Comparison of ENCODE assay signal across 8 cellular contexts in genomic region chr20:63708301-63709148, GRCh38. TPM values are rescaled to one million over a fixed set of nuclear protein-coding genes. Genes with fewer than 3 reads are reported as not detected.
DNase-seq lines count a peak whose midpoint lies in the region; ATAC-seq and TF ChIP-seq lines count a peak whose summit lies in the region.

No MANE protein-coding gene starts in this region.

- H3K9ac ChIP-seq in muscle layer of colon (ENCODE audit: low read length), result no peak overlapping the region

- H3K27ac ChIP-seq in GM23338 (ENCODE audit: low read depth), result no peak overlapping the region
- H3K27ac ChIP-seq in Panc1 (ENCODE audit: low read length), result peak overlapping the region; percentile 76
- H3K27ac ChIP-seq in muscle layer of colon (ENCODE audit: low read depth, low read length), result peak overlapping the region; percentile 41

- H2AFZ ChIP-seq in GM23338, result no peak overlapping the region

- H3K27ac Mint-ChIP-seq in Calu3 (ENCODE audit: unreplicated experiment) (peak overlapping the region; percentile 53), GM23338 (no peak overlapping the region), endothelial cell (ENCODE audit: unreplicated experiment) (no peak overlapping the region)

- TF ChIP-seq CTCF in Calu3 (IDR thresholded peaks at IDR 0.05; ENCODE audit: unreplicated experiment) (no peak), GM23338 (conservative IDR thresholded peaks at IDR 0.05; ENCODE audit: low read depth in 2 of 2) (no peak), Panc1 (IDR thresholded peaks at IDR 0.05) (no peak), endothelial cell (IDR thresholded peaks at IDR 0.05; ENCODE audit: unreplicated experiment) (no peak)

- H3K4me3 Mint-ChIP-seq in Calu3 (ENCODE audit: low read depth, unreplicated experiment) (peak overlapping the region; percentile 97), GM23338 (peak overlapping the region; percentile 87), endothelial cell (ENCODE audit: unreplicated experiment) (peak overlapping the region; percentile 85)

- CTCF ChIA-PET in Calu3 (lab: Charles Lee), result interaction anchor here (0.6 to 3.1 kb wide), 14 partner anchors 10 to 412 kb away, joined by 3 to 18 read pairs (median 6); partner anchors contain the start of genes PRPF6, PTK6 and RTEL1
- CTCF ChIA-PET in Panc1 (lab: Charles Lee), result interaction anchor here (0.7 kb wide), 1 partner anchor 157 kb away, joined by 5 read pairs; the partner anchor contains the start of gene TPD52L2

- H3K4me1 ChIP-seq in GM23338 (ENCODE audit: insufficient read depth), result no peaks in the 10 kb centered on the region; the same call in 1 of the 2 replicates
- H3K4me1 ChIP-seq in Panc1 (ENCODE audit: control insufficient read depth, insufficient read depth, low read length), result peaks cover 16% of the 10 kb centered on the region
- H3K4me1 ChIP-seq in muscle layer of colon (ENCODE audit: insufficient read depth, low read length), result peaks cover 26% of the 10 kb centered on the region

- BruUV-seq in Calu3 (replicated peaks; lab: Mats Ljungman, UMichigan) (no TSS peak), Panc1 (replicated peaks; lab: Mats Ljungman, UMichigan) (TSS peak; percentile 72)

- ATAC-seq in GM23338, result peak; percentile 6
- peak; percentile 31 for ATAC-seq in Panc1

- intact Hi-C loops in Calu3 (cut with micrococcal nuclease; ENCODE audit: unreplicated experiment), result no loop called here
- intact Hi-C loops in Panc1 (cut with micrococcal nuclease; ENCODE audit: unreplicated experiment), result no loop called here

- DNase-seq in Calu3, result peak; percentile 44
- DNase-seq in GM23338 (ENCODE audit: low spot score), result peak; percentile 52
- no peak for DNase-seq in Panc1 (ENCODE audit: low read depth, low spot score)
- peak; percentile 26 for DNase-seq in endothelial cell (ENCODE audit: low spot score)
- no peak for DNase-seq in NK-92 treated with Interleukin-12 subunit alpha and Interleukin-12 subunit beta, amount 100 ng/mL, for 24 hours (lab: John Stamatoyannopoulos, UW)
- DNase-seq in HPDE6-E6E7 (ENCODE audit: extremely low spot score), result no peak
- no peak for DNase-seq in OCI-M2 (lab: John Stamatoyannopoulos, UW; ENCODE audit: unreplicated experiment)

- peaks cover 11% of the 10 kb centered on the region; the same call in 1 of the 2 replicates for H3F3A ChIP-seq in GM23338 (replicated peaks; ENCODE audit: low read depth)

- H3K36me3 ChIP-seq in GM23338 (ENCODE audit: insufficient read depth) (peaks cover 4% of the 10 kb centered on the region; the same call in 1 of the 2 replicates), Panc1 (ENCODE audit: control insufficient read depth, insufficient read depth, low read length) (peaks cover 14% of the 10 kb centered on the region; the same call in 1 of the 2 replicates), muscle layer of colon (ENCODE audit: insufficient read depth, low read length) (peaks cover 41% of the 10 kb centered on the region)

- POLR2A ChIA-PET in Panc1 (lab: Charles Lee), result interaction anchor here (0.6 kb wide), 1 partner anchor 188 kb away, joined by 3 read pairs; no protein-coding TSS in a partner anchor

- H3K27me3 ChIP-seq in GM23338 (ENCODE audit: insufficient read depth) (no peaks in the 10 kb centered on the region), Panc1 (ENCODE audit: control insufficient read depth, insufficient read depth, low read length) (no peaks in the 10 kb centered on the region), muscle layer of colon (ENCODE audit: control insufficient read depth in 1 of 2, insufficient read depth in 2 of 2, low read length in 2 of 2) (no peaks in the 10 kb centered on the region)

- H3K4me1 Mint-ChIP-seq in Calu3 (ENCODE audit: low read depth, unreplicated experiment), result peaks cover 42% of the 10 kb centered on the region
- H3K4me1 Mint-ChIP-seq in GM23338, result peaks cover 10% of the 10 kb centered on the region
- peaks cover 15% of the 10 kb centered on the region for H3K4me1 Mint-ChIP-seq in endothelial cell (ENCODE audit: unreplicated experiment)

- H3K9me3 ChIP-seq in Panc1 (ENCODE audit: control insufficient read depth, insufficient read depth, low read depth, low read length), result no peaks in the 10 kb centered on the region
- no peaks in the 10 kb centered on the region for H3K9me3 ChIP-seq in muscle layer of colon (ENCODE audit: low read length)

- peaks cover 14% of the 10 kb centered on the region for H4K20me1 ChIP-seq in GM23338 (replicated peaks; ENCODE audit: insufficient read depth)

- H3K4me3 ChIP-seq in GM23338 (peak overlapping the region; percentile 85), Panc1 (ENCODE audit: low read depth in 2 of 2, low read length in 2 of 2) (peak overlapping the region; percentile 76 to 90), muscle layer of colon (ENCODE audit: low read depth in 1 of 2, low read length in 2 of 2) (peak overlapping the region; percentile 63 to 78)

- in situ Hi-C loops in Panc1 (cut with HindIII; ENCODE audit: low pct_unique_long_range_greater_than_20kb, low sequenced_read_pairs), result no loop called here

- H3K9me2 ChIP-seq in GM23338 (ENCODE audit: insufficient read depth), result no peaks in the 10 kb centered on the region

- H3K79me2 ChIP-seq in GM23338 (replicated peaks; ENCODE audit: insufficient read depth), result peaks cover 58% of the 10 kb centered on the region

- peak overlapping the region; percentile 93 for H3K4me2 ChIP-seq in GM23338

- H3K27me3 Mint-ChIP-seq in Calu3 (ENCODE audit: unreplicated experiment) (no peaks in the 10 kb centered on the region), GM23338 (ENCODE audit: insufficient read depth, low read depth, poor library complexity) (peaks cover 12% of the 10 kb centered on the region), endothelial cell (ENCODE audit: unreplicated experiment) (peaks cover 10% of the 10 kb centered on the region)

- H3K9me3 Mint-ChIP-seq in Calu3 (ENCODE audit: low read depth, unreplicated experiment), result peaks cover 7% of the 10 kb centered on the region
- no peaks in the 10 kb centered on the region for H3K9me3 Mint-ChIP-seq in GM23338
- no peaks in the 10 kb centered on the region for H3K9me3 Mint-ChIP-seq in endothelial cell (ENCODE audit: unreplicated experiment)

- H3K36me3 Mint-ChIP-seq in Calu3 (ENCODE audit: insufficient read depth, unreplicated experiment), result peaks cover 91% of the 10 kb centered on the region
- peaks cover 51% of the 10 kb centered on the region for H3K36me3 Mint-ChIP-seq in GM23338 (ENCODE audit: low read depth)
- H3K36me3 Mint-ChIP-seq in endothelial cell (ENCODE audit: low read depth, unreplicated experiment), result peaks cover 41% of the 10 kb centered on the region

TF ChIP-seq in GM23338, 12 proteins besides CTCF, POLR2A, EP300 and RAD21 (continues in another document):
- TF ChIP-seq STAT1 (IDR thresholded peaks at IDR 0.05; ENCODE audit: unreplicated experiment), result no peak
- no peak for TF ChIP-seq CREB1 (CRISPR knock-in tag; IDR thresholded peaks at IDR 0.05; ENCODE audit: low read depth)
- TF ChIP-seq POLR2AphosphoS5 (IDR thresholded peaks at IDR 0.05; ENCODE audit: low read depth), result no peak
- no peak for TF ChIP-seq NANOG (IDR thresholded peaks at IDR 0.05; ENCODE audit: borderline replicate concordance)

RNA-seq across cellular contexts. Expression of gene ZGPAT, which starts 0.7 kb away (rescaled TPM):
- total RNA-seq in Calu3 (2022) (47.0 and 48.4 TPM in 2 replicates), Panc1 (2021; ENCODE audit: unreplicated experiment) (35.8 TPM), endothelial cell (ENCODE audit: unreplicated experiment) (34.9 TPM)
- total RNA-seq in GM23338 (2014; rRNA removed; shearing (Covaris generic)), result 25.5 and 39.2 TPM in 2 replicates
- 21.5 and 25.0 TPM in 2 replicates for polyA plus RNA-seq in GM23338 (2016; fragmentation: Nextera tagmentation; extraction: Ambion mirVana)
- polyA plus RNA-seq in Panc1 (2012; ENCODE audit: insufficient read length), result 41.9 TPM

RNA-seq across cellular contexts. Expression of gene ARFRP1, which starts 0.7 kb away (rescaled TPM):
- 74.0 and 85.1 TPM in 2 replicates for total RNA-seq in Calu3 (2022)
- total RNA-seq in GM23338 (2014; rRNA removed; shearing (Covaris generic)), result 19.0 and 24.6 TPM in 2 replicates
- polyA plus RNA-seq in GM23338 (2016; fragmentation: Nextera tagmentation; extraction: Ambion mirVana), result 16.7 and 18.6 TPM in 2 replicates
- 57.9 TPM for total RNA-seq in Panc1 (2021; ENCODE audit: unreplicated experiment)
- 68.1 TPM for polyA plus RNA-seq in Panc1 (2012; ENCODE audit: insufficient read length)
- 33.4 TPM for total RNA-seq in endothelial cell (ENCODE audit: unreplicated experiment)

RNA-seq across cellular contexts. Expression of gene TNFRSF6B, which starts 12.1 kb away (rescaled TPM):
- total RNA-seq in Calu3 (2022) (not detected in 2 replicates), Panc1 (2021; ENCODE audit: unreplicated experiment) (not detected), endothelial cell (ENCODE audit: unreplicated experiment) (not detected)
- total RNA-seq in GM23338 (2014; rRNA removed; shearing (Covaris generic)), result 0.28 and 3.8 TPM in 2 replicates
- not detected in 2 replicates for polyA plus RNA-seq in GM23338 (2016; fragmentation: Nextera tagmentation; extraction: Ambion mirVana)
- 1.4 TPM for polyA plus RNA-seq in Panc1 (2012; ENCODE audit: insufficient read length)

RNA-seq across cellular contexts. Expression of gene LIME1, which starts 27.9 kb away (rescaled TPM):
- total RNA-seq in Calu3 (2022), result 25.8 and 27.1 TPM in 2 replicates
- total RNA-seq in GM23338 (2014; rRNA removed; shearing (Covaris generic)), result 3.6 and 12.2 TPM in 2 replicates
- polyA plus RNA-seq in GM23338 (2016; fragmentation: Nextera tagmentation; extraction: Ambion mirVana), result 4.7 and 7.4 TPM in 2 replicates
- total RNA-seq in Panc1 (2021; ENCODE audit: unreplicated experiment), result 15.2 TPM
- polyA plus RNA-seq in Panc1 (2012; ENCODE audit: insufficient read length), result 8.0 TPM
- total RNA-seq in endothelial cell (ENCODE audit: unreplicated experiment), result 8.1 TPM

RNA-seq across cellular contexts. Expression of gene SLC2A4RG, which starts 31.1 kb away (rescaled TPM):
- total RNA-seq in Calu3 (2022) (163 and 169 TPM in 2 replicates), Panc1 (2021; ENCODE audit: unreplicated experiment) (166 TPM), endothelial cell (ENCODE audit: unreplicated experiment) (69.6 TPM)
- total RNA-seq in GM23338 (2014; rRNA removed; shearing (Covaris generic)), result 33.8 and 42.0 TPM in 2 replicates
- 22.8 and 25.3 TPM in 2 replicates for polyA plus RNA-seq in GM23338 (2016; fragmentation: Nextera tagmentation; extraction: Ambion mirVana)
- polyA plus RNA-seq in Panc1 (2012; ENCODE audit: insufficient read length), result 299 TPM

Comparison
In these comparisons a context has a peak if more than half of its experiments do, and no peak if none do; other contexts are left out.
1. DNase-seq: peak in Calu3 (single experiment), GM23338 (single experiment) and endothelial cell (single experiment); none in Panc1 (single experiment), NK-92 treated with Interleukin-12 subunit alpha and Interleukin-12 subunit beta, amount 100 ng/mL, for 24 hours (single experiment), HPDE6-E6E7 (single experiment) and OCI-M2 (single experiment).
2. Peak in every context shown above with its lines, with median percentiles within 50 percentile points of each other: H3K4me3 Mint-ChIP-seq and H3K4me3 ChIP-seq.